ENCODE assay signal across 9 cellular contexts in genomic region chr5:157388148-157388547, GRCh38.
DNase-seq lines count a peak whose midpoint lies in the region; ATAC-seq and TF ChIP-seq lines count a peak whose summit lies in the region.
"Had no signal": no experiment of that assay in that cellular context is flagged by ENCODE, and none has a peak within 500 bp of the region (broad histone marks: within the 10 kb centered on the region; RNA-seq: fewer than 3 reads in every experiment).

No MANE protein-coding gene starts in this region.

- intact Hi-C loops in esophagus squamous epithelium (cut with DNase I) (no loop called here), upper lobe of right lung (cut with DNase I) (no loop called here)

- POLR2A ChIA-PET in RWPE1 (lab: Yijun Ruan, JAX; ENCODE audit: low non-redundant PET) = no interaction called here

- no peak overlapping the region for H3K9ac ChIP-seq in rectal smooth muscle tissue (ENCODE audit: low read length)

- H3K4me3 ChIP-seq in SJSA1 (no peak overlapping the region), esophagus squamous epithelium (no peak overlapping the region), rectal smooth muscle tissue (ENCODE audit: low read length) (no peak overlapping the region), upper lobe of right lung (no peak overlapping the region)

- no peak for TF ChIP-seq POLR2A in esophagus squamous epithelium (IDR thresholded peaks at IDR 0.05)

- DNase-seq in DMS 273 (lab: John Stamatoyannopoulos, UW; ENCODE audit: unreplicated experiment) = peak; percentile 62
- DNase-seq in SJSA1 (ENCODE audit: low read depth in 1 of 2, low spot score in 2 of 2) = no peak
- DNase-seq in esophagus squamous epithelium (lab: John Stamatoyannopoulos, UW) = no peak
- DNase-seq in RWPE1 (ENCODE audit: low spot score) = no peak
- no peak for DNase-seq in upper lobe of right lung
- DNase-seq: small intestine had no signal

- H3K27me3 ChIP-seq in SJSA1 (replicated peaks) (no peaks in the 10 kb centered on the region), esophagus squamous epithelium (no peaks in the 10 kb centered on the region), rectal smooth muscle tissue (ENCODE audit: control insufficient read depth, insufficient read depth, low read length) (no peaks in the 10 kb centered on the region), upper lobe of right lung (no peaks in the 10 kb centered on the region)

- H3K9me3 ChIP-seq in SJSA1 (replicated peaks) (no peaks in the 10 kb centered on the region), esophagus squamous epithelium (no peaks in the 10 kb centered on the region), upper lobe of right lung (no peaks in the 10 kb centered on the region)

- H3K27ac ChIP-seq in SJSA1 = peak overlapping the region; percentile 91
- H3K27ac ChIP-seq in esophagus squamous epithelium = peak overlapping the region; percentile 16 to 77 (median 67)
- H3K27ac ChIP-seq in rectal smooth muscle tissue (ENCODE audit: low read depth, low read length) = peak overlapping the region; percentile 93
- H3K27ac ChIP-seq in RWPE1 = no peak overlapping the region
- H3K27ac ChIP-seq in upper lobe of right lung = no peak overlapping the region

- TF ChIP-seq CTCF in esophagus squamous epithelium (IDR thresholded peaks at IDR 0.05) (no peak), RWPE1 (conservative IDR thresholded peaks at IDR 0.05; ENCODE audit: low read depth) (no peak), upper lobe of right lung (IDR thresholded peaks at IDR 0.05) (no peak)

- H3K4me1 ChIP-seq in SJSA1 (replicated peaks) (peaks cover 79% of the 10 kb centered on the region), esophagus squamous epithelium (peaks cover 9 to 36% (median 21%) of the 10 kb centered on the region in 3 donors), rectal smooth muscle tissue (ENCODE audit: control insufficient read depth, insufficient read depth, low read length) (peaks cover 43% of the 10 kb centered on the region), upper lobe of right lung (no peaks in the 10 kb centered on the region)

- no peak for ATAC-seq in GM21367 (IDR thresholded peaks at IDR 0.05; ENCODE audit: unreplicated experiment)
- ATAC-seq in GM19395 (IDR thresholded peaks at IDR 0.05; ENCODE audit: unreplicated experiment) = no peak
- no peak for ATAC-seq in upper lobe of right lung

- CTCF ChIA-PET in RWPE1 (lab: Yijun Ruan, JAX) = interaction anchor here (0.5 to 1.3 kb wide), 6 partner anchors 13 to 687 kb away, joined by 3 read pairs; no protein-coding TSS in a partner anchor

- H3K36me3 ChIP-seq in SJSA1 = no peaks in the 10 kb centered on the region
- H3K36me3 ChIP-seq in esophagus squamous epithelium = no peaks in the 10 kb centered on the region
- no peaks in the 10 kb centered on the region for H3K36me3 ChIP-seq in rectal smooth muscle tissue (ENCODE audit: control insufficient read depth, insufficient read depth, low read length)
- peaks cover 12% of the 10 kb centered on the region for H3K36me3 ChIP-seq in upper lobe of right lung

Comparison
In these comparisons a context has a peak if more than half of its experiments do, and no peak if none do; other contexts are left out.
1. H3K27ac ChIP-seq: peak in SJSA1 (single experiment), esophagus squamous epithelium (4 of 4) and rectal smooth muscle tissue (single experiment); none in RWPE1 (single experiment) and upper lobe of right lung (single experiment).